ENCODE assay signal across 8 cellular contexts in the genomic region with DNA sequence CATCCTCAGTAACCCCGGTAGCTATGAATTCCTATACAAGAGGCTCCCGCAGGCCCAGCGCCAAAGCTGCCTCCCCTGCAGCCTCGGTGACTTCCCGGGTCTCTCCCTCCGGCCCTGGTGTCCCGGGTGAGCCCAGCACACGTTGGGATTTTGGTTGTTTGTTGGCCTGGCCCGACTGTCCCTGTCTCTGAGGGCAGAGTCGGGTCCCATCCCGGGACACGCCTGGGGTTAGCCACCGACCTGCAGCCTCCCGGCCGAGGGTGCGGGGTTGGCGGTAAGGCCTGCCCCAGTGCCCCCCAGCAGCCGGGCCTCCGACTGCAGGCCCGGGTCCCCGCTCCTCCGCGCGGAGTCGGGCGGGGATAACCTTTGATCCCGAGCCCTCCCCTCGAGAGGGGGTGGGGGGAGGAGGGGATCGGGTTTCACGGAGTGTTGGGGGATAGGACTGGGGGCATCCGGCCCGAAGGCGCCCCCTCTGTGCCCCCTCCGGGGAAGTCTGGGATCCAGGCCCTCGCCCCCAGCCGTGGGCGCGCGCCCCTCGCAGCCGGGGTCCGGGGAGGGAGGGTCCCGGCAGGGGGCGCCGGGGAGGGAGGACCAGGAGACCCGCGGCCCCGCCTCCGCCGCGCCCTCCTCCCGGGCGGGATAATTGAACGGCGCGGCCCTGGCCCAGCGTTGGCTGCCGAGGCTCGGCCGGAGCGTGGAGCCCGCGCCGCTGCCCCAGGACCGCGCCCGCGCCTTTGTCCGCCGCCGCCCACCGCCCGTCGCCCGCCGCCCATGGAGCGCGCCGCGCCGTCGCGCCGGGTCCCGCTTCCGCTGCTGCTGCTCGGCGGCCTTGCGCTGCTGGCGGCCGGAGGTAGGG. TPM values are rescaled to one million over a fixed set of nuclear protein-coding genes. Genes with fewer than 3 reads are reported as not detected.
A peak's percentile ranks its signal among the peaks of the same experiment; 100 is the strongest.
DNase-seq lines count a peak whose midpoint lies in the region; ATAC-seq and TF ChIP-seq lines count a peak whose summit lies in the region.

A gene with protein sequence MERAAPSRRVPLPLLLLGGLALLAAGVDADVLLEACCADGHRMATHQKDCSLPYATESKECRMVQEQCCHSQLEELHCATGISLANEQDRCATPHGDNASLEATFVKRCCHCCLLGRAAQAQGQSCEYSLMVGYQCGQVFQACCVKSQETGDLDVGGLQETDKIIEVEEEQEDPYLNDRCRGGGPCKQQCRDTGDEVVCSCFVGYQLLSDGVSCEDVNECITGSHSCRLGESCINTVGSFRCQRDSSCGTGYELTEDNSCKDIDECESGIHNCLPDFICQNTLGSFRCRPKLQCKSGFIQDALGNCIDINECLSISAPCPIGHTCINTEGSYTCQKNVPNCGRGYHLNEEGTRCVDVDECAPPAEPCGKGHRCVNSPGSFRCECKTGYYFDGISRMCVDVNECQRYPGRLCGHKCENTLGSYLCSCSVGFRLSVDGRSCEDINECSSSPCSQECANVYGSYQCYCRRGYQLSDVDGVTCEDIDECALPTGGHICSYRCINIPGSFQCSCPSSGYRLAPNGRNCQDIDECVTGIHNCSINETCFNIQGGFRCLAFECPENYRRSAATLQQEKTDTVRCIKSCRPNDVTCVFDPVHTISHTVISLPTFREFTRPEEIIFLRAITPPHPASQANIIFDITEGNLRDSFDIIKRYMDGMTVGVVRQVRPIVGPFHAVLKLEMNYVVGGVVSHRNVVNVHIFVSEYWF (plus strand): TSS at position 669 of the 856 bp plus-strand sequence. CDS start 103 bp downstream, at position 772.

- intact Hi-C loops in uterus (cut with DNase I; ENCODE audit: low total_unique reads), result no loop called here

- peak within 1 kb of the TSS; percentile 91 for H3K4me3 Mint-ChIP-seq in endothelial cell (ENCODE audit: unreplicated experiment)

- no peaks in the 10 kb centered on the region for H3K36me3 ChIP-seq in uterus

- TF ChIP-seq POLR2A in uterus (IDR thresholded peaks at IDR 0.05), result peak; percentile 39 to 60

- H3K27ac ChIP-seq in uterus, result peak within 1 kb of the TSS; percentile 88 to 91

- peak within 1 kb of the TSS; percentile 88 for H3K27ac Mint-ChIP-seq in endothelial cell (ENCODE audit: unreplicated experiment)

- no peaks in the 10 kb centered on the region for H3K9me3 Mint-ChIP-seq in endothelial cell (ENCODE audit: unreplicated experiment)

- H3K36me3 Mint-ChIP-seq in endothelial cell (ENCODE audit: low read depth, unreplicated experiment), result peaks cover 3% of the 10 kb centered on the region

- no peaks in the 10 kb centered on the region for H3K9me3 ChIP-seq in uterus

- no peaks in the 10 kb centered on the region for H3K27me3 ChIP-seq in uterus

- peaks cover 8% of the 10 kb centered on the region for H3K27me3 Mint-ChIP-seq in endothelial cell (ENCODE audit: unreplicated experiment)

- H3K4me1 ChIP-seq in uterus, result peaks cover 0 to 8% of the 10 kb centered on the region in 2 donors

- H3K4me3 ChIP-seq in uterus, result peak within 1 kb of the TSS; percentile 64 to 66

- TF ChIP-seq CTCF in endothelial cell (IDR thresholded peaks at IDR 0.05; ENCODE audit: unreplicated experiment) (no peak), uterus (IDR thresholded peaks at IDR 0.05) (peak in 3 of 4 experiments; percentile 21 to 27 (median 24))

- DNase-seq in COLO668 (lab: John Stamatoyannopoulos, UW; ENCODE audit: unreplicated experiment), result peak; percentile 20
- DNase-seq in NCI-H2171 treated with DMSO at 0.1 percent for 48 hours (lab: John Stamatoyannopoulos, UW), result peak; percentile 46
- DNase-seq in endothelial cell (ENCODE audit: low spot score), result peak; percentile 63
- no peak for DNase-seq in mucosa of gallbladder (ENCODE audit: low spot score)
- DNase-seq in uterus, result peak; percentile 70 to 84
- no peak for DNase-seq in NCI-H1092 treated with DMSO at 0.1 percent for 48 hours (lab: John Stamatoyannopoulos, UW)
- DNase-seq in activated T-cell treated with anti-CD3 and anti-CD28 coated beads, Interleukin-2, amount 50 U/mL, for 48 hours, result no peak

- no peak for ATAC-seq in GM21360 (IDR thresholded peaks at IDR 0.05; ENCODE audit: unreplicated experiment)

- peaks cover 36% of the 10 kb centered on the region for H3K4me1 Mint-ChIP-seq in endothelial cell (ENCODE audit: unreplicated experiment)

RNA-seq across cellular contexts. Expression of the gene that starts here (rescaled TPM):
- 238 TPM for total RNA-seq in endothelial cell (ENCODE audit: unreplicated experiment)
- 427 TPM for total RNA-seq in mucosa of gallbladder
- total RNA-seq in uterus, result 100 to 1,000 TPM; 388 to 644 (median 479) TPM

Comparison
In these comparisons a context has a peak if more than half of its experiments do, and no peak if none do; other contexts are left out.
1. DNase-seq: peak in COLO668 (single experiment), NCI-H2171 treated with DMSO at 0.1 percent for 48 hours (single experiment), endothelial cell (single experiment) and uterus (2 of 2); none in mucosa of gallbladder (single experiment), NCI-H1092 treated with DMSO at 0.1 percent for 48 hours (single experiment) and activated T-cell treated with anti-CD3 and anti-CD28 coated beads, Interleukin-2, amount 50 U/mL, for 48 hours (0 of 2).